Comparison of ENCODE assay signal across 34 cellular contexts in the genomic region with DNA sequence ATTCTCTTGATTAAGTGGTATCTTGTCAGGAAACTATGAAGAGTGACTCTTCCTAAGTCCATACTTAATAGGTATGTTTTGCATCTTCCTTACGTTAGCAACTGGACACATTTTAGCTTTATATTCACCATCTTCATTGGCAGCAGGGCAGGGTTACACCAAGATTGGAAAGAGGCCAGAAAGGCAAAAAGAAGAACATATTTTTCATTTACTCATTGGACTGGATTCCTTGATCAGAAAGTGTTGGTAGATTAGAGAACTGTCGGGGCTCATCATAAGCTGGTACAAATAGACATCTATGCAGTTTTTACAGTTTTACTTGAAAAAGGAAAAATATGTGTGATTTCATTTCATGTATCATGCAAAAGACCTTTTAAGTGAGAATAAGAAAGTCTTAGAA.
"Had no signal": no experiment of that assay in that cellular context is flagged by ENCODE, and none has a peak within 500 bp of the region (broad histone marks: within the 10 kb centered on the region; RNA-seq: fewer than 3 reads in every experiment).

No MANE protein-coding gene starts in this region.

- H3K9me3 ChIP-seq: MG63 had no signal

- H3K9ac ChIP-seq: KMS-11 had no signal

- H3K27ac ChIP-seq: KMS-11 had no signal

- H3K27me3 ChIP-seq: MG63 had no signal

- DNase-seq: Karpas-422, Kasumi-1, MG63, MM.1S, MV-4-11, NCI-H1048, NCI-H1092, NCI-H1092 treated with DMSO at 0.1 percent for 48 hours, NCI-H1105, NCI-H1105 treated with DMSO at 0.1 percent for 48 hours, NCI-H1417, NCI-H1417 treated with DMSO at 0.1 percent for 48 hours, NCI-H1436, NCI-H1436 treated with DMSO at 0.1 percent for 48 hours, NCI-H146, NCI-H1694, NCI-H1694 treated with DMSO at 0.1 percent for 48 hours, NCI-H187, NCI-H187 treated with DMSO at 0.1 percent for 48 hours, NCI-H1930, NCI-H2029, NCI-H2029 treated with DMSO at 0.1 percent for 48 hours, NCI-H2081, NCI-H2081 treated with DMSO at 0.1 percent for 48 hours, NCI-H2107, NCI-H2171, NCI-H2171 treated with DMSO at 0.1 percent for 48 hours, NCI-H2227 treated with DMSO at 0.1 percent for 48 hours, NCI-H226, NCI-H345, NCI-H510A, NCI-H510A treated with DMSO at 0.1 percent for 48 hours, NCI-H524 had no signal

- H3K36me3 ChIP-seq: MG63 had no signal

- H3K4me2 ChIP-seq: KMS-11 had no signal

- H3K4me3 ChIP-seq: MG63 had no signal
